Comparison of ENCODE assay signal across 20 cellular contexts in the genomic region with DNA sequence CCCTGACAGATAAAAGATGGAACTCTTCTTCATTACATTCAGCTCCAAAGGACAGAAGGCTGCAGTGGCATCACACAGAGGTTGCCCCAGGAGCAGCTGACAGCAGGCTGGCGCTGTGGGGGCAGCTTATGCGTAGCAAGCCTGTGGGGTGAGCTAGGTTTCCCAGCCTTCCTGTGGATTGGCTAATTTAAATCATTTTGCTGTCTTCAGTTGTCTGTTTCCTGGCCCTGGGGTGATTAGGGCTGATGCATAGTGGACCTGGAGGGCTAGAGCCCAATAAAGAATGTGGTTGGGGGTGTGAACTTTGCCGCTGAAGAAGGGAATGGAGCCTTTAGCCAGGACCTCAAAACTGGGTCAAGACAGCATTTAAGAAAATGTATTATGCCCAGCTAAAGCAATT.
A peak's percentile ranks its signal among the peaks of the same experiment; 100 is the strongest.
DNase-seq lines count a peak whose midpoint lies in the region; TF ChIP-seq lines count a peak whose summit lies in the region.
"Had no signal": no experiment of that assay in that cellular context is flagged by ENCODE, and none has a peak within 500 bp of the region (broad histone marks: within the 10 kb centered on the region; RNA-seq: fewer than 3 reads in every experiment).

No MANE protein-coding gene starts in this region.

- intact Hi-C loops in activated T-helper 1 cell treated with anti-CD3 and anti-CD28 coated beads, Interleukin-12 subunit alpha, Interleukin-12 subunit beta, Interleukin-2, Interleukin-4 antibody, amounts not matched to agents 30 ng/mL and 10 ng/mL and 1 ng/mL, durations not matched to agents 14 hours and 24 hours and 36 hours (cut with micrococcal nuclease) = no loop called here

- H4K8ac ChIP-seq in mesendoderm (ENCODE audit: low read depth, low read length) = no peak overlapping the region
- H4K8ac ChIP-seq in neuronal stem cell (ENCODE audit: low read depth, low read length) = no peak overlapping the region

- peaks cover 97% of the 10 kb centered on the region for H3K4me1 ChIP-seq in KMS-11 (ENCODE audit: low read depth, poor library complexity, severe bottlenecking)
- no peaks in the 10 kb centered on the region for H3K4me1 ChIP-seq in endodermal cell (ENCODE audit: control insufficient read depth, insufficient read depth, low read length)
- H3K4me1 ChIP-seq in mesendoderm (ENCODE audit: control insufficient read depth, low read depth, low read length) = no peaks in the 10 kb centered on the region
- no peaks in the 10 kb centered on the region for H3K4me1 ChIP-seq in neuronal stem cell (ENCODE audit: control insufficient read depth in 2 of 2, insufficient read depth in 1 of 2, low read depth in 1 of 2, low read length in 2 of 2)
- H3K4me1 ChIP-seq: BE2C, BLaER1 had no signal

- H3K36me3 Mint-ChIP-seq in endodermal cell (ENCODE audit: low read depth) = no peaks in the 10 kb centered on the region
- no peaks in the 10 kb centered on the region for H3K36me3 Mint-ChIP-seq in T-helper 2 cell treated with Interferon-gamma antibody and Interleukin-4, amounts not matched to agents 5 μg/mL and 100 μg/mL, for 36 hours (ENCODE audit: low read depth)
- H3K36me3 Mint-ChIP-seq in activated T-helper 1 cell treated with anti-CD3 and anti-CD28 coated beads, Interleukin-12 subunit alpha, Interleukin-12 subunit beta, Interleukin-2, Interleukin-4 antibody, amounts not matched to agents 30 ng/mL and 10 ng/mL and 1 ng/mL, durations not matched to agents 14 hours and 24 hours and 36 hours (ENCODE audit: low read depth) = no peaks in the 10 kb centered on the region
- H3K36me3 Mint-ChIP-seq: CD14-positive monocyte; CD4-positive, alpha-beta memory T cell; CD4-positive, CD25-positive, alpha-beta regulatory T cell had no signal

- H4K20me1 ChIP-seq in KMS-11 (ENCODE audit: insufficient read depth) = no peaks in the 10 kb centered on the region
- H4K20me1 ChIP-seq: BLaER1 had no signal

- H2BK15ac ChIP-seq in mesendoderm (replicated peaks; ENCODE audit: low read depth) (no peak overlapping the region), neuronal stem cell (ENCODE audit: low read length) (no peak overlapping the region)

- peak overlapping the region; percentile 1; the same call in 1 of the 2 replicates for H3K4me2 ChIP-seq in KMS-11
- H3K4me2 ChIP-seq in mesendoderm (ENCODE audit: low read length) = no peak overlapping the region
- H3K4me2 ChIP-seq in neuronal stem cell (ENCODE audit: insufficient read depth, low read length, poor library complexity, severe bottlenecking) = no peak overlapping the region
- H3K4me2 ChIP-seq: BLaER1 had no signal

- no peaks in the 10 kb centered on the region for H3K27me3 ChIP-seq in KMS-11 (ENCODE audit: insufficient read depth, low read depth)
- no peaks in the 10 kb centered on the region for H3K27me3 ChIP-seq in endodermal cell (ENCODE audit: control insufficient read depth, insufficient read depth, low read length, poor library complexity, severe bottlenecking)
- no peaks in the 10 kb centered on the region for H3K27me3 ChIP-seq in mesendoderm (ENCODE audit: insufficient read depth, low read length, poor library complexity)
- H3K27me3 ChIP-seq in neuronal stem cell (ENCODE audit: control insufficient read depth in 3 of 3, insufficient read depth in 3 of 3, low read depth in 1 of 3, low read length in 3 of 3) = no peaks in the 10 kb centered on the region
- H3K27me3 ChIP-seq: BE2C, BLaER1 had no signal

- H3K36me3 ChIP-seq in KMS-11 (ENCODE audit: insufficient read depth) = no peaks in the 10 kb centered on the region
- no peaks in the 10 kb centered on the region for H3K36me3 ChIP-seq in endodermal cell (ENCODE audit: control insufficient read depth, insufficient read depth, low read length)
- H3K36me3 ChIP-seq in mesendoderm (ENCODE audit: control insufficient read depth, insufficient read depth, low read length) = no peaks in the 10 kb centered on the region
- H3K36me3 ChIP-seq in neuronal stem cell (replicated peaks in 1 of 2; ENCODE audit: control insufficient read depth in 2 of 2, insufficient read depth in 2 of 2, low read length in 2 of 2) = no peaks in the 10 kb centered on the region
- H3K36me3 ChIP-seq: BE2C, BLaER1 had no signal

- H3K9me3 ChIP-seq in endodermal cell (ENCODE audit: control insufficient read depth, low read length) (peaks cover 76% of the 10 kb centered on the region), neuronal stem cell (replicated peaks in 1 of 2; ENCODE audit: control insufficient read depth in 2 of 2, insufficient read depth in 1 of 2, low read depth in 1 of 2, low read length in 2 of 2) (no peaks in the 10 kb centered on the region)
- H3K9me3 ChIP-seq: BE2C, BLaER1 had no signal

- H2AFZ ChIP-seq in KMS-11 (ENCODE audit: low read depth) (peak overlapping the region; percentile 53; the same call in 1 of the 2 replicates), neuronal stem cell (ENCODE audit: low read length) (no peak overlapping the region)

- no peak overlapping the region for H2BK12ac ChIP-seq in neuronal stem cell (ENCODE audit: low read length)

- H3K9ac ChIP-seq in KMS-11 = no peak overlapping the region
- H3K9ac ChIP-seq in endodermal cell (ENCODE audit: extremely low read depth, low read length, poor library complexity, severe bottlenecking) = no peak overlapping the region
- no peak overlapping the region for H3K9ac ChIP-seq in mesendoderm (ENCODE audit: low read length)
- no peak overlapping the region for H3K9ac ChIP-seq in neuronal stem cell (ENCODE audit: low read depth, low read length, poor library complexity)
- H3K9ac ChIP-seq: BLaER1 had no signal

- TF ChIP-seq CTCF in KMS-11 (conservative IDR thresholded peaks at IDR 0.05; ENCODE audit: low read depth, low read length) (no peak), endodermal cell (conservative IDR thresholded peaks at IDR 0.05) (no peak)

- WGBS in endodermal cell (ENCODE audit: insufficient coverage in 1 of 2, insufficient read length in 1 of 2), 2 experiments = 62% methylated on average over 3 of the region's 3 CpGs; no CpG with 5 or more reads in 1 of the 2 experiments
- WGBS in mesendoderm (ENCODE audit: extremely low coverage, insufficient coverage, low lambda C conversion rate) = no CpG with 5 or more reads among the region's 3 CpGs
- no CpG with 5 or more reads among the region's 3 CpGs for WGBS in neuronal stem cell (ENCODE audit: extremely low coverage in 2 of 2, insufficient read length in 2 of 2, insufficient replicate concordance in 1 of 2), 2 donors

- H4K5ac ChIP-seq in mesendoderm (ENCODE audit: low read length) = no peak overlapping the region

- H3K23ac ChIP-seq in mesendoderm (ENCODE audit: low read length) = no peak overlapping the region
- no peak overlapping the region for H3K23ac ChIP-seq in neuronal stem cell (ENCODE audit: low read depth, low read length, poor library complexity)

- no peak overlapping the region for H3K27ac Mint-ChIP-seq in endodermal cell
- H3K27ac Mint-ChIP-seq in T-helper 2 cell treated with Interferon-gamma antibody and Interleukin-4, amounts not matched to agents 5 μg/mL and 100 μg/mL, for 36 hours = no peak overlapping the region
- H3K27ac Mint-ChIP-seq in activated T-helper 1 cell treated with anti-CD3 and anti-CD28 coated beads, Interleukin-12 subunit alpha, Interleukin-12 subunit beta, Interleukin-2, Interleukin-4 antibody, amounts not matched to agents 30 ng/mL and 10 ng/mL and 1 ng/mL, durations not matched to agents 14 hours and 24 hours and 36 hours = no peak overlapping the region
- H3K27ac Mint-ChIP-seq: CD14-positive monocyte; CD4-positive, alpha-beta memory T cell; CD4-positive, CD25-positive, alpha-beta regulatory T cell; CD8-positive, alpha-beta memory T cell had no signal

- H3K4me3 ChIP-seq in KMS-11 (IDR thresholded peaks at IDR 0.05; ENCODE audit: insufficient read depth, low read depth, low read length) = no peak overlapping the region
- no peak overlapping the region for H3K4me3 ChIP-seq in endodermal cell (ENCODE audit: low read length)
- no peak overlapping the region for H3K4me3 ChIP-seq in mesendoderm (ENCODE audit: low read length)
- H3K4me3 ChIP-seq in neuronal stem cell (ENCODE audit: low read length in 2 of 2) = no peak overlapping the region
- H3K4me3 ChIP-seq: BLaER1 had no signal

- H3K4me3 Mint-ChIP-seq in endodermal cell = no peak overlapping the region
- no peak overlapping the region for H3K4me3 Mint-ChIP-seq in T-helper 2 cell treated with Interferon-gamma antibody and Interleukin-4, amounts not matched to agents 5 μg/mL and 100 μg/mL, for 36 hours
- H3K4me3 Mint-ChIP-seq in activated T-helper 1 cell treated with anti-CD3 and anti-CD28 coated beads, Interleukin-12 subunit alpha, Interleukin-12 subunit beta, Interleukin-2, Interleukin-4 antibody, amounts not matched to agents 30 ng/mL and 10 ng/mL and 1 ng/mL, durations not matched to agents 14 hours and 24 hours and 36 hours = no peak overlapping the region
- H3K4me3 Mint-ChIP-seq: CD14-positive monocyte; CD4-positive, alpha-beta memory T cell; CD4-positive, CD25-positive, alpha-beta regulatory T cell; CD8-positive, alpha-beta memory T cell had no signal

- H3K79me2 ChIP-seq in KMS-11 (ENCODE audit: insufficient read depth, low read depth) (no peaks in the 10 kb centered on the region), mesendoderm (ENCODE audit: control insufficient read depth, insufficient read depth, low read length) (no peaks in the 10 kb centered on the region)

- H3K18ac ChIP-seq in mesendoderm (ENCODE audit: low read length) (no peak overlapping the region), neuronal stem cell (ENCODE audit: low read length) (peak overlapping the region; percentile 4)

- DNase-seq in endodermal cell (peak; percentile 65), mesendoderm (peak; percentile 57), neuronal stem cell (ENCODE audit: low spot score) (no peak), SKM-1 treated with dmso at 0.1 percent for 144 hours (lab: John Stamatoyannopoulos, UW; ENCODE audit: unreplicated experiment) (no peak), DMS 273 (lab: John Stamatoyannopoulos, UW; ENCODE audit: unreplicated experiment) (no peak)
- DNase-seq in T-helper 2 cell treated with Interferon-gamma antibody and Interleukin-4, amounts not matched to agents 5 μg/mL and 100 μg/mL, for 36 hours (ENCODE audit: low spot score) = no peak
- DNase-seq in activated T-helper 1 cell treated with anti-CD3 and anti-CD28 coated beads, Interleukin-12 subunit alpha, Interleukin-12 subunit beta, Interleukin-2, Interleukin-4 antibody, amounts not matched to agents 30 ng/mL and 10 ng/mL and 1 ng/mL, durations not matched to agents 14 hours and 24 hours and 36 hours (ENCODE audit: low spot score) = no peak
- DNase-seq: 8988T; ACHN; BE2C; C1 segment of cervical spinal cord; CD4-positive, alpha-beta memory T cell; CD4-positive, CD25-positive, alpha-beta regulatory T cell; CD8-positive, alpha-beta memory T cell; COR-L47; DMS79 treated with DMSO at 0.1 percent for 48 hours; GF-D8 had no signal

- H3K79me1 ChIP-seq in mesendoderm (ENCODE audit: low read length) (no peaks in the 10 kb centered on the region), neuronal stem cell (ENCODE audit: low read depth, low read length) (no peaks in the 10 kb centered on the region)

- no peak overlapping the region for H3K56ac ChIP-seq in mesendoderm (ENCODE audit: low read length)

- H3K4ac ChIP-seq in mesendoderm (ENCODE audit: low read depth, low read length) (no peak overlapping the region), neuronal stem cell (ENCODE audit: low read length) (no peak overlapping the region)

- H2BK120ac ChIP-seq in mesendoderm (ENCODE audit: low read depth, low read length) (no peak overlapping the region), neuronal stem cell (ENCODE audit: low read depth, low read length) (no peak overlapping the region)

- no peaks in the 10 kb centered on the region for H3K9me3 Mint-ChIP-seq in endodermal cell
- H3K9me3 Mint-ChIP-seq in T-helper 2 cell treated with Interferon-gamma antibody and Interleukin-4, amounts not matched to agents 5 μg/mL and 100 μg/mL, for 36 hours = no peaks in the 10 kb centered on the region
- no peaks in the 10 kb centered on the region for H3K9me3 Mint-ChIP-seq in activated T-helper 1 cell treated with anti-CD3 and anti-CD28 coated beads, Interleukin-12 subunit alpha, Interleukin-12 subunit beta, Interleukin-2, Interleukin-4 antibody, amounts not matched to agents 30 ng/mL and 10 ng/mL and 1 ng/mL, durations not matched to agents 14 hours and 24 hours and 36 hours

- H2BK5ac ChIP-seq in mesendoderm (ENCODE audit: low read length) (no peak overlapping the region), neuronal stem cell (ENCODE audit: low read length) (no peak overlapping the region)

- H4K91ac ChIP-seq in neuronal stem cell (ENCODE audit: low read depth, low read length, poor library complexity) = no peak overlapping the region

- H3K14ac ChIP-seq in neuronal stem cell (ENCODE audit: low read length) = no peak overlapping the region

- H3K4me1 Mint-ChIP-seq in endodermal cell = peaks cover 5% of the 10 kb centered on the region
- H3K4me1 Mint-ChIP-seq in T-helper 2 cell treated with Interferon-gamma antibody and Interleukin-4, amounts not matched to agents 5 μg/mL and 100 μg/mL, for 36 hours (ENCODE audit: low read depth) = no peaks in the 10 kb centered on the region
- H3K4me1 Mint-ChIP-seq in activated T-helper 1 cell treated with anti-CD3 and anti-CD28 coated beads, Interleukin-12 subunit alpha, Interleukin-12 subunit beta, Interleukin-2, Interleukin-4 antibody, amounts not matched to agents 30 ng/mL and 10 ng/mL and 1 ng/mL, durations not matched to agents 14 hours and 24 hours and 36 hours (ENCODE audit: low read depth) = no peaks in the 10 kb centered on the region
- H3K4me1 Mint-ChIP-seq: CD14-positive monocyte; CD4-positive, alpha-beta memory T cell; CD4-positive, CD25-positive, alpha-beta regulatory T cell; CD8-positive, alpha-beta memory T cell had no signal

- H3K27me3 Mint-ChIP-seq in endodermal cell (ENCODE audit: insufficient read depth) = peaks cover 9% of the 10 kb centered on the region
- H3K27me3 Mint-ChIP-seq in T-helper 2 cell treated with Interferon-gamma antibody and Interleukin-4, amounts not matched to agents 5 μg/mL and 100 μg/mL, for 36 hours (ENCODE audit: low read depth) = no peaks in the 10 kb centered on the region
- no peaks in the 10 kb centered on the region for H3K27me3 Mint-ChIP-seq in activated T-helper 1 cell treated with anti-CD3 and anti-CD28 coated beads, Interleukin-12 subunit alpha, Interleukin-12 subunit beta, Interleukin-2, Interleukin-4 antibody, amounts not matched to agents 30 ng/mL and 10 ng/mL and 1 ng/mL, durations not matched to agents 14 hours and 24 hours and 36 hours (ENCODE audit: insufficient read depth)
- H3K27me3 Mint-ChIP-seq: CD4-positive, alpha-beta memory T cell; CD4-positive, CD25-positive, alpha-beta regulatory T cell; CD8-positive, alpha-beta memory T cell had no signal

- H2AK5ac ChIP-seq in mesendoderm (ENCODE audit: low read length) = no peak overlapping the region
- no peak overlapping the region for H2AK5ac ChIP-seq in neuronal stem cell (ENCODE audit: low read depth, low read length)

- no peak overlapping the region for H3K27ac ChIP-seq in KMS-11
- H3K27ac ChIP-seq in endodermal cell (ENCODE audit: low read depth, low read length) = no peak overlapping the region
- H3K27ac ChIP-seq in mesendoderm (ENCODE audit: low read depth, low read length) = no peak overlapping the region
- no peak overlapping the region for H3K27ac ChIP-seq in neuronal stem cell (replicated peaks; ENCODE audit: low read length)
- H3K27ac ChIP-seq: BLaER1 had no signal

Comparison
In these comparisons a context has a peak if more than half of its experiments do, and no peak if none do; other contexts are left out.
1. DNase-seq: peak in endodermal cell (single experiment) and mesendoderm (single experiment); none in neuronal stem cell (single experiment), SKM-1 treated with dmso at 0.1 percent for 144 hours (single experiment), T-helper 2 cell treated with Interferon-gamma antibody and Interleukin-4, amounts not matched to agents 5 μg/mL and 100 μg/mL, for 36 hours (single experiment), DMS 273 (single experiment) and activated T-helper 1 cell treated with anti-CD3 and anti-CD28 coated beads, Interleukin-12 subunit alpha, Interleukin-12 subunit beta, Interleukin-2, Interleukin-4 antibody, amounts not matched to agents 30 ng/mL and 10 ng/mL and 1 ng/mL, durations not matched to agents 14 hours and 24 hours and 36 hours (single experiment).